Comparison of ENCODE assay signal across 26 cellular contexts in the genomic region with DNA sequence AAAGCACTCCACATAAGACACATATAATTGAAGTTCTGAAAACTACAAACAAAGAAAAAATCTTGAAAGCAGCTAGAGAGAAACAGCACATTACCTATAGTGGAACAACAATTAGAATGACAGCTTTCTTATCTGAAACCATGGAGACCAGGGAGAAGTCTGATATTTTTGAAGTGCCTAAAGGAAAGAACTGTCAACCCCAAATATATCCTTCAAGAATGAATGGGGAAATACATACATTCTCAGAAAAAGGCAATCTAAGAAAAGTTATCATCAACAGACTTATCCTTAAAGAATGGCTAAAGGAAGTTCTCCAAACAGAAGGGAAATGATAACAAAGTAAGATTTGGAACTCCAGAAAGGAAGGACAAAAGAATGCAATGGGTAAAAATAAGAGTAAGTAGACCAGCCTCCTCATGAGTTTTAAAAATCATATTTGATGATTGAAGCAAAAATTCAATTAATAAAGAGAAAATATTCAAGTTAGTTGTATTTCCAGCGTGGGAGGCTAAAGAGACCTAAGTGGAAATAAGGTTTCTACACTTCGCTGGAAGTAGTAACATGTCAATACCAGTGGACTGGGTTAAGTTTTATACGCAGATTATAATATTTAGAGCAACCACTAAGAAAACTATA.
"Had no signal": no experiment of that assay in that cellular context is flagged by ENCODE, and none has a peak within 500 bp of the region (broad histone marks: within the 10 kb centered on the region; RNA-seq: fewer than 3 reads in every experiment).

No MANE protein-coding gene starts in this region.

- FAIRE-seq: TTC549 had no signal

- ATAC-seq: activated CD8-positive, alpha-beta T cell treated with anti-CD3 and anti-CD28 coated beads for 36 hours; activated T-cell treated with anti-CD3 and anti-CD28 coated beads, Interleukin-2, amount 50 U/mL, for 72 hours; activated T-helper 17 cell treated with anti-CD3 and anti-CD28 coated beads, Interleukin-2, amount 50 U/mL, for 72 hours; Panc1 had no signal

- H3K4me1 Mint-ChIP-seq: activated T-helper 17 cell treated with anti-CD3 and anti-CD28 coated beads, Interleukin-2, amount 50 U/mL, for 72 hours had no signal

- H3K27ac Mint-ChIP-seq: activated CD4-positive, alpha-beta T cell treated with anti-CD3 and anti-CD28 coated beads, Interleukin-2, amount 10 ng/mL, durations not matched to agents 24 days and 14 days; activated CD8-positive, alpha-beta T cell treated with anti-CD3 and anti-CD28 coated beads for 36 hours; activated naive CD8-positive, alpha-beta T cell treated with anti-CD3 and anti-CD28 coated beads for 36 hours; activated T-cell treated with anti-CD3 and anti-CD28 coated beads, Interleukin-2, amount 50 U/mL, for 72 hours; activated T-helper 17 cell treated with anti-CD3 and anti-CD28 coated beads, Interleukin-2, amount 50 U/mL, for 72 hours had no signal

- H3K27me3 Mint-ChIP-seq: activated CD4-positive, alpha-beta T cell treated with anti-CD3 and anti-CD28 coated beads, Interleukin-2, amount 10 ng/mL, durations not matched to agents 24 days and 14 days; activated CD8-positive, alpha-beta T cell treated with anti-CD3 and anti-CD28 coated beads for 36 hours; activated naive CD8-positive, alpha-beta T cell treated with anti-CD3 and anti-CD28 coated beads for 36 hours; activated T-helper 17 cell treated with anti-CD3 and anti-CD28 coated beads, Interleukin-2, amount 50 U/mL, for 72 hours had no signal

- H3K4me3 Mint-ChIP-seq: activated CD4-positive, alpha-beta T cell treated with anti-CD3 and anti-CD28 coated beads, Interleukin-2, amount 10 ng/mL, durations not matched to agents 24 days and 14 days; activated CD8-positive, alpha-beta T cell treated with anti-CD3 and anti-CD28 coated beads for 36 hours; activated naive CD8-positive, alpha-beta T cell treated with anti-CD3 and anti-CD28 coated beads for 36 hours; activated T-cell treated with anti-CD3 and anti-CD28 coated beads, Interleukin-2, amount 50 U/mL, for 72 hours; activated T-helper 17 cell treated with anti-CD3 and anti-CD28 coated beads, Interleukin-2, amount 50 U/mL, for 72 hours had no signal

- DNase-seq: activated CD4-positive, alpha-beta T cell treated with anti-CD3 and anti-CD28 coated beads, Interleukin-2, amount 10 ng/mL, durations not matched to agents 24 days and 14 days; activated CD4-positive, alpha-beta T cell treated with anti-CD3 and anti-CD28 coated beads, Interleukin-2, amount 50 U/mL, for 4 hours; activated CD8-positive, alpha-beta T cell treated with anti-CD3 and anti-CD28 coated beads for 36 hours; activated effector memory CD4-positive, alpha-beta T cell treated with anti-CD3 and anti-CD28 coated beads, Interleukin-2, amount 50 U/mL, for 16 hours; activated naive CD4-positive, alpha-beta T cell; activated naive CD4-positive, alpha-beta T cell treated with anti-CD3 and anti-CD28 coated beads, Interleukin-2, amount 50 U/mL, for 16 hours; activated naive CD8-positive, alpha-beta T cell treated with anti-CD3 and anti-CD28 coated beads for 36 hours; activated T-cell treated with anti-CD3 and anti-CD28 coated beads, Interleukin-2, amount 50 U/mL, for 1 hour; activated T-cell treated with anti-CD3 and anti-CD28 coated beads, Interleukin-2, amount 50 U/mL, for 72 hours; amniotic stem cell; aorta; brain microvascular endothelial cell; central memory CD4-positive, alpha-beta T cell; MM.1S; MV-4-11; NCI-H1092; NCI-H187 treated with DMSO at 0.1 percent for 48 hours; NCI-H2081 treated with DMSO at 0.1 percent for 48 hours; NCI-H345; NCI-H524 treated with DMSO at 0.1 percent for 48 hours; SHP77; SJCRH30; T1000 had no signal

- H3K36me3 Mint-ChIP-seq: activated naive CD8-positive, alpha-beta T cell treated with anti-CD3 and anti-CD28 coated beads for 36 hours had no signal
